In genomic region chr7:974172-974571, GRCh38 we compare ENCODE assay signal across 8 cellular contexts. TPM values are rescaled to one million over a fixed set of nuclear protein-coding genes. Genes with fewer than 3 reads are reported as not detected.
DNase-seq lines count a peak whose midpoint lies in the region; ATAC-seq and TF ChIP-seq lines count a peak whose summit lies in the region.

No MANE protein-coding gene starts in this region.

- H3K27me3 ChIP-seq in Caco-2 (replicated peaks; ENCODE audit: control insufficient read depth, insufficient read depth, low read length) = no peaks in the 10 kb centered on the region
- H3K27me3 ChIP-seq in OCI-LY1 (ENCODE audit: insufficient read depth, low read length) = peaks cover 4% of the 10 kb centered on the region; the same call in 1 of the 2 replicates
- peaks cover 3% of the 10 kb centered on the region for H3K27me3 ChIP-seq in osteoblast (ENCODE audit: insufficient read depth, low read length)

- H3K27ac ChIP-seq in OCI-LY1 (ENCODE audit: low read depth, low read length, poor library complexity, severe bottlenecking) (no peak overlapping the region), osteoblast (ENCODE audit: low read depth, low read length) (peak overlapping the region; percentile 90)

- intact Hi-C loops in Caco-2 (cut with micrococcal nuclease; ENCODE audit: unreplicated experiment) = no loop called here

- no peaks in the 10 kb centered on the region for H3F3A ChIP-seq in OCI-LY1 (ENCODE audit: insufficient read depth, low read length)

- H2AFZ ChIP-seq in OCI-LY1 (ENCODE audit: low read length) (no peak overlapping the region), osteoblast (ENCODE audit: low read length) (no peak overlapping the region)

- H3K36me3 ChIP-seq in Caco-2 (ENCODE audit: control insufficient read depth, insufficient read depth, low read length) = 0 out of 2 replicates have a peak, but pooled peaks cover 1% of the 10 kb centered on the region
- H3K36me3 ChIP-seq in OCI-LY1 (ENCODE audit: insufficient read depth, low read length) = peaks cover 37% of the 10 kb centered on the region
- peaks cover 34% of the 10 kb centered on the region for H3K36me3 ChIP-seq in osteoblast (ENCODE audit: insufficient read depth, low read length)

- peak overlapping the region; percentile 88 for H3K4me3 Mint-ChIP-seq in Caco-2 (ENCODE audit: unreplicated experiment)
- H3K4me3 Mint-ChIP-seq in endothelial cell (ENCODE audit: unreplicated experiment) = peak overlapping the region; percentile 96

- H3K27ac Mint-ChIP-seq in Caco-2 (ENCODE audit: unreplicated experiment) (peak overlapping the region; percentile 88), endothelial cell (ENCODE audit: unreplicated experiment) (peak overlapping the region; percentile 92)

- TF ChIP-seq CTCF in Caco-2 (IDR thresholded peaks at IDR 0.05; ENCODE audit: insufficient read depth in 1 of 2, low read depth in 1 of 2, low read length in 1 of 2, severe bottlenecking in 1 of 2, unreplicated experiment in 1 of 2) (no peak), OCI-LY1 (IDR thresholded peaks at IDR 0.05; ENCODE audit: low read length) (no peak), endothelial cell (IDR thresholded peaks at IDR 0.05; ENCODE audit: unreplicated experiment) (no peak), osteoblast (IDR thresholded peaks at IDR 0.05; ENCODE audit: extremely low read depth, low read depth, low read length) (no peak)

- CTCF ChIA-PET in Caco-2 (lab: Charles Lee) = interaction anchor here (2.2 kb wide), 1 partner anchor 19 kb away, joined by 10 read pairs; no protein-coding TSS in a partner anchor

- H3K9me3 Mint-ChIP-seq in Caco-2 (ENCODE audit: unreplicated experiment) = no peaks in the 10 kb centered on the region
- H3K9me3 Mint-ChIP-seq in endothelial cell (ENCODE audit: unreplicated experiment) = no peaks in the 10 kb centered on the region

- no peaks in the 10 kb centered on the region for H3K9me2 ChIP-seq in OCI-LY1 (ENCODE audit: low read depth, low read length)

- peak overlapping the region; percentile 93 for H3K9ac ChIP-seq in OCI-LY1 (ENCODE audit: low read length)

- H3K36me3 Mint-ChIP-seq in Caco-2 (ENCODE audit: insufficient read depth, unreplicated experiment) (peaks cover 65% of the 10 kb centered on the region), endothelial cell (ENCODE audit: low read depth, unreplicated experiment) (peaks cover 5% of the 10 kb centered on the region)

- BruUV-seq in Caco-2 (replicated peaks; lab: Mats Ljungman, UMichigan) = no TSS peak

- H3K4me2 ChIP-seq in OCI-LY1 (ENCODE audit: low read length) (peak overlapping the region; percentile 94), osteoblast (ENCODE audit: insufficient read depth, low read length) (peak overlapping the region; percentile 97)

- DNase-seq in Caco-2 (no peak), endothelial cell (ENCODE audit: low spot score) (no peak), osteoblast (ENCODE audit: insufficient read length, low spot score, missing footprints) (no peak), SKM-1 (lab: John Stamatoyannopoulos, UW; ENCODE audit: unreplicated experiment) (no peak), NCI-H524 treated with DMSO at 0.1 percent for 48 hours (lab: John Stamatoyannopoulos, UW) (no peak)

- POLR2A ChIA-PET in Caco-2 (lab: Charles Lee) = no interaction called here

- H3K79me2 ChIP-seq in OCI-LY1 (ENCODE audit: insufficient read depth, low read length) (peaks cover 10% of the 10 kb centered on the region), osteoblast (ENCODE audit: insufficient read depth, low read length) (peaks cover 50% of the 10 kb centered on the region)

- peaks cover 48% of the 10 kb centered on the region for H3K4me1 ChIP-seq in Caco-2
- H3K4me1 ChIP-seq in OCI-LY1 (ENCODE audit: insufficient read depth, low read length, severe bottlenecking) = peaks cover 6% of the 10 kb centered on the region
- H3K4me1 ChIP-seq in osteoblast (ENCODE audit: insufficient read depth, low read length) = peaks cover 18% of the 10 kb centered on the region

- no peaks in the 10 kb centered on the region; the same call in 1 of the 2 replicates for H4K20me1 ChIP-seq in OCI-LY1 (ENCODE audit: insufficient read depth, low read length)
- peaks cover 51% of the 10 kb centered on the region for H4K20me1 ChIP-seq in osteoblast (ENCODE audit: insufficient read depth, low read length)

- H3K4me3 ChIP-seq in Caco-2 (ENCODE audit: low read depth, low read length) = peak overlapping the region; percentile 99
- H3K4me3 ChIP-seq in OCI-LY1 (ENCODE audit: low read depth, low read length, poor library complexity, severe bottlenecking) = peak overlapping the region; percentile 90
- H3K4me3 ChIP-seq in osteoblast (ENCODE audit: insufficient read depth, low read length) = peak overlapping the region; percentile 98

- ATAC-seq in GM21423 (IDR thresholded peaks at IDR 0.05; ENCODE audit: unreplicated experiment) (no peak), HG03139 (IDR thresholded peaks at IDR 0.05; ENCODE audit: unreplicated experiment) (no peak)

- no peaks in the 10 kb centered on the region for H3K9me3 ChIP-seq in Caco-2
- H3K9me3 ChIP-seq in OCI-LY1 (ENCODE audit: low read length) = no peaks in the 10 kb centered on the region
- no peaks in the 10 kb centered on the region for H3K9me3 ChIP-seq in osteoblast (ENCODE audit: low read depth, low read length)

- H3K4me1 Mint-ChIP-seq in Caco-2 (ENCODE audit: low read depth, unreplicated experiment) (peaks cover 11% of the 10 kb centered on the region), endothelial cell (ENCODE audit: unreplicated experiment) (peaks cover 8% of the 10 kb centered on the region)

- no peaks in the 10 kb centered on the region for H3K27me3 Mint-ChIP-seq in Caco-2 (ENCODE audit: insufficient read depth, unreplicated experiment)
- H3K27me3 Mint-ChIP-seq in endothelial cell (ENCODE audit: unreplicated experiment) = peaks cover 7% of the 10 kb centered on the region

RNA-seq across cellular contexts. Expression of gene COX19, which starts 1.2 kb away (rescaled TPM):
- 24.8 and 25.6 TPM in 2 replicates for total RNA-seq in Caco-2 (2022)
- total RNA-seq in endothelial cell (ENCODE audit: unreplicated experiment) = 10.2 TPM
- 10.9 and 13.0 TPM in 2 replicates for total RNA-seq in osteoblast

RNA-seq across cellular contexts. Expression of gene CYP2W1, which starts 8.8 kb away (rescaled TPM):
- 24.0 and 25.1 TPM in 2 replicates for total RNA-seq in Caco-2 (2022)
- not detected for total RNA-seq in endothelial cell (ENCODE audit: unreplicated experiment)
- total RNA-seq in osteoblast = not detected in 2 replicates

RNA-seq across cellular contexts. Expression of gene ADAP1, which starts 19.7 kb away (rescaled TPM):
- total RNA-seq in Caco-2 (2022) (65.6 and 77.6 TPM in 2 replicates), endothelial cell (ENCODE audit: unreplicated experiment) (1.7 TPM), osteoblast (0.59 and 2.2 TPM in 2 replicates)

Comparison
In these comparisons a context has a peak if more than half of its experiments do, and no peak if none do; other contexts are left out.
1. RNA of gene CYP2W1, which starts 8.8 kb away (total RNA-seq): 24.0 to 25.1 TPM in Caco-2; not detected in endothelial cell (single experiment) and not detected in osteoblast; every median in the first group is over 10 times any median in the second.
2. RNA of gene ADAP1, which starts 19.7 kb away (total RNA-seq): 65.6 to 77.6 TPM in Caco-2; 0.59 to 2.2 TPM in osteoblast and 1.7 TPM in endothelial cell (single experiment); every median in the first group is over 10 times any median in the second.
3. Peak in every context shown above with its lines, with median percentiles within 50 percentile points of each other: H3K4me3 ChIP-seq.